Comparison of ENCODE assay signal across 22 cellular contexts in genomic region chr9:70504814-70505213, GRCh38.
A peak's percentile ranks its signal among the peaks of the same experiment; 100 is the strongest.
DNase-seq lines count a peak whose midpoint lies in the region; ATAC-seq and TF ChIP-seq lines count a peak whose summit lies in the region.
"Had no signal": no experiment of that assay in that cellular context is flagged by ENCODE, and none has a peak within 500 bp of the region (broad histone marks: within the 10 kb centered on the region; RNA-seq: fewer than 3 reads in every experiment).

No MANE protein-coding gene starts in this region.

- no peaks in the 10 kb centered on the region for H3K36me3 Mint-ChIP-seq in dendritic cell treated with granulocyte-macrophage colony-stimulating factor and Interleukin-4, amounts not matched to agents 40 ng/mL and 50 ng/mL, for 4 days (ENCODE audit: low read depth)
- H3K36me3 Mint-ChIP-seq in progenitor cell of endocrine pancreas (ENCODE audit: insufficient read depth), result no peaks in the 10 kb centered on the region

- H4K20me1 ChIP-seq in GM23248 (ENCODE audit: insufficient read depth), result no peaks in the 10 kb centered on the region

- H3K9me3 ChIP-seq in GM23248 (ENCODE audit: low read depth), result no peaks in the 10 kb centered on the region
- H3K9me3 ChIP-seq: BE2C, mucosa of descending colon, SJSA1, upper lobe of right lung had no signal

- H3K36me3 ChIP-seq in GM23248 (ENCODE audit: low read depth), result no peaks in the 10 kb centered on the region
- H3K36me3 ChIP-seq: BE2C, SJSA1, upper lobe of right lung had no signal

- H3K9me2 ChIP-seq in GM23248 (ENCODE audit: insufficient read depth), result no peaks in the 10 kb centered on the region

- 70 to 78% methylated on average over 4 of the region's 4 CpGs for WGBS in GM23248 (ENCODE audit: low coverage in 1 of 2, low lambda C conversion rate in 2 of 2, missing lambda C conversion rate in 2 of 2), 2 experiments

- H3K9me3 Mint-ChIP-seq in dendritic cell treated with granulocyte-macrophage colony-stimulating factor and Interleukin-4, amounts not matched to agents 40 ng/mL and 50 ng/mL, for 4 days, result no peaks in the 10 kb centered on the region
- no peaks in the 10 kb centered on the region for H3K9me3 Mint-ChIP-seq in progenitor cell of endocrine pancreas (ENCODE audit: low read depth)
- H3K9me3 Mint-ChIP-seq: central memory CD8-positive, alpha-beta T cell had no signal

- no peak overlapping the region for H3K9ac ChIP-seq in GM23248

- peak overlapping the region; percentile 88 for H3K27ac Mint-ChIP-seq in dendritic cell treated with granulocyte-macrophage colony-stimulating factor and Interleukin-4, amounts not matched to agents 40 ng/mL and 50 ng/mL, for 4 days
- H3K27ac Mint-ChIP-seq in progenitor cell of endocrine pancreas, result no peak overlapping the region
- H3K27ac Mint-ChIP-seq: activated CD8-positive, alpha-beta T cell treated with anti-CD3 and anti-CD28 coated beads, Interleukin-2, amount 10 ng/mL, durations not matched to agents 7 days and 5 days had no signal

- H3K27ac ChIP-seq in GM23248, result no peak overlapping the region
- H3K27ac ChIP-seq: SJSA1, upper lobe of right lung had no signal

- no peak overlapping the region for H3K4me3 ChIP-seq in GM23248
- H3K4me3 ChIP-seq: mucosa of descending colon, SJSA1, upper lobe of right lung had no signal

- DNase-seq in GM23248 (no peak), OCI-M1 (lab: John Stamatoyannopoulos, UW) (peak; percentile 67), pons (ENCODE audit: low spot score) (peak; percentile 27), NCI-H187 (lab: John Stamatoyannopoulos, UW) (no peak), progenitor cell of endocrine pancreas (ENCODE audit: low spot score, unreplicated experiment) (no peak)
- DNase-seq: activated CD8-positive, alpha-beta T cell treated with anti-CD3 and anti-CD28 coated beads, Interleukin-2, amount 10 ng/mL, durations not matched to agents 7 days and 5 days; activated T-cell treated with anti-CD3 and anti-CD28 coated beads, Interleukin-2, amount 50 U/mL, for 1 hour; amygdala; BE2C; Calu3; effector memory CD4-positive, alpha-beta T cell; EL; mucosa of descending colon; NCI-H1417; NCI-H526; stimulated activated CD4-positive, alpha-beta T cell treated with anti-CD3 and anti-CD28 coated beads, Interleukin-12 subunit alpha, Interleukin-12 subunit beta, amount 100 ng/mL, for 4 hours; upper lobe of right lung had no signal

- H3F3A ChIP-seq in GM23248 (ENCODE audit: insufficient read depth), result no peaks in the 10 kb centered on the region

- no peaks in the 10 kb centered on the region for H3K27me3 Mint-ChIP-seq in dendritic cell treated with granulocyte-macrophage colony-stimulating factor and Interleukin-4, amounts not matched to agents 40 ng/mL and 50 ng/mL, for 4 days
- H3K27me3 Mint-ChIP-seq in progenitor cell of endocrine pancreas, result no peaks in the 10 kb centered on the region
- H3K27me3 Mint-ChIP-seq: central memory CD8-positive, alpha-beta T cell had no signal

- in situ Hi-C loops in GM23248 (cut with MboI), result loop anchor here (10.0 kb wide), 1 partner anchor 90 kb away; no protein-coding TSS in a partner anchor

- no peak overlapping the region for H3K4me3 Mint-ChIP-seq in dendritic cell treated with granulocyte-macrophage colony-stimulating factor and Interleukin-4, amounts not matched to agents 40 ng/mL and 50 ng/mL, for 4 days
- H3K4me3 Mint-ChIP-seq in progenitor cell of endocrine pancreas (ENCODE audit: low read depth), result no peak overlapping the region
- H3K4me3 Mint-ChIP-seq: activated CD8-positive, alpha-beta T cell treated with anti-CD3 and anti-CD28 coated beads, Interleukin-2, amount 10 ng/mL, durations not matched to agents 7 days and 5 days; central memory CD8-positive, alpha-beta T cell had no signal

- peak overlapping the region; percentile 17 for H2AFZ ChIP-seq in GM23248

- H3K4me2 ChIP-seq in GM23248 (ENCODE audit: unreplicated experiment), result no peak overlapping the region

- TF ChIP-seq CTCF in progenitor cell of endocrine pancreas (IDR thresholded peaks at IDR 0.05; ENCODE audit: unreplicated experiment), result no peak

- ATAC-seq in GM19328 (IDR thresholded peaks at IDR 0.05; ENCODE audit: unreplicated experiment), result no peak
- ATAC-seq: activated CD8-positive, alpha-beta T cell treated with anti-CD3 and anti-CD28 coated beads, Interleukin-2, amount 10 ng/mL, durations not matched to agents 7 days and 5 days; esophagus mucosa; mucosa of descending colon; upper lobe of right lung had no signal

- H3K27me3 ChIP-seq in GM23248 (replicated peaks; ENCODE audit: insufficient read depth), result no peaks in the 10 kb centered on the region
- H3K27me3 ChIP-seq: BE2C, SJSA1, upper lobe of right lung had no signal

- peaks cover 29% of the 10 kb centered on the region for H3K4me1 Mint-ChIP-seq in dendritic cell treated with granulocyte-macrophage colony-stimulating factor and Interleukin-4, amounts not matched to agents 40 ng/mL and 50 ng/mL, for 4 days (ENCODE audit: low read depth)
- H3K4me1 Mint-ChIP-seq in progenitor cell of endocrine pancreas (ENCODE audit: low read depth), result no peaks in the 10 kb centered on the region
- H3K4me1 Mint-ChIP-seq: central memory CD8-positive, alpha-beta T cell had no signal

- intact Hi-C loops in dendritic cell treated with granulocyte-macrophage colony-stimulating factor and Interleukin-4, amounts not matched to agents 40 ng/mL and 50 ng/mL, for 4 days (cut with micrococcal nuclease), result loop anchor here (5.0 kb wide), 1 partner anchor 42 kb away; no protein-coding TSS in a partner anchor

- H3K4me1 ChIP-seq in GM23248 (ENCODE audit: insufficient read depth), result no peaks in the 10 kb centered on the region
- H3K4me1 ChIP-seq: BE2C, SJSA1 had no signal

- no peaks in the 10 kb centered on the region for H3K79me2 ChIP-seq in GM23248 (ENCODE audit: insufficient read depth)

Comparison
In these comparisons a context has a peak if more than half of its experiments do, and no peak if none do; other contexts are left out.
1. DNase-seq: peak in OCI-M1 (single experiment) and pons (single experiment); none in GM23248 (single experiment), NCI-H187 (0 of 2) and progenitor cell of endocrine pancreas (single experiment).